In genomic region chr15:34472947-34473346, GRCh38 we compare ENCODE assay signal across 17 cellular contexts. TPM values are rescaled to one million over a fixed set of nuclear protein-coding genes. Genes with fewer than 3 reads are reported as not detected.
DNase-seq lines count a peak whose midpoint lies in the region; FAIRE-seq and TF ChIP-seq lines count a peak whose summit lies in the region.
"Had no signal": no experiment of that assay in that cellular context is flagged by ENCODE, and none has a peak within 500 bp of the region (broad histone marks: within the 10 kb centered on the region; RNA-seq: fewer than 3 reads in every experiment).

No MANE protein-coding gene starts in this region.

- H3K4me3 ChIP-seq in HEK293 (ENCODE audit: low read depth, low read length) (no peak overlapping the region), endodermal cell (ENCODE audit: low read length) (no peak overlapping the region), H7 (ENCODE audit: insufficient read depth, low read depth, low read length) (no peak overlapping the region), small intestine (ENCODE audit: low read depth in 1 of 2, low read length in 2 of 2) (no peak overlapping the region)
- H3K4me3 ChIP-seq: BLaER1, GM23338, HAP-1 had no signal

- TF ChIP-seq POLR2A in GM12891 (IDR thresholded peaks at IDR 0.05; ENCODE audit: low read depth, low read length), result no peak

- CTCF ChIA-PET in HEK293 (lab: Yijun Ruan, JAX), result no interaction called here

- no peak overlapping the region for H3K27ac Mint-ChIP-seq in endodermal cell
- H3K27ac Mint-ChIP-seq: B cell; CD4-positive, CD25-positive, alpha-beta regulatory T cell; CD8-positive, alpha-beta T cell; GM23338 had no signal

- no peak for DNase-seq in GM12891 (ENCODE audit: insufficient read length, low spot score)
- peak; percentile 15 for DNase-seq in OCI-M1 (lab: John Stamatoyannopoulos, UW)
- no peak for DNase-seq in endodermal cell
- DNase-seq in H7, result no peak
- no peak for DNase-seq in small intestine
- DNase-seq: Caco-2; CD4-positive, CD25-positive, alpha-beta regulatory T cell; CD8-positive, alpha-beta T cell; DMS153; DND-41 had no signal

- no peak for FAIRE-seq in GM12891 (lab: Jason Lieb, UNC)
- FAIRE-seq in small intestine (lab: Jason Lieb, UNC), result no peak
- FAIRE-seq: G401.6 had no signal

- H3K36me3 Mint-ChIP-seq in endodermal cell (ENCODE audit: low read depth), result no peaks in the 10 kb centered on the region
- H3K36me3 Mint-ChIP-seq: CD4-positive, CD25-positive, alpha-beta regulatory T cell; CD8-positive, alpha-beta T cell had no signal

- WGBS in endodermal cell (ENCODE audit: insufficient coverage in 1 of 2, insufficient read length in 1 of 2), 2 experiments, result 68% methylated on average over 2 of the region's 2 CpGs; no CpG with 5 or more reads in 1 of the 2 experiments
- WGBS in small intestine, 3 donors, result 49 to 58% (median 56%) methylated on average over 2 of the region's 2 CpGs

- no peak overlapping the region for H3K27ac ChIP-seq in HEK293 (ENCODE audit: extremely low read depth, low read depth, low read length)
- no peak overlapping the region for H3K27ac ChIP-seq in endodermal cell (ENCODE audit: low read depth, low read length)
- no peak overlapping the region for H3K27ac ChIP-seq in small intestine (ENCODE audit: low read depth in 1 of 2, low read length in 1 of 2)
- H3K27ac ChIP-seq: BLaER1, C4-2B had no signal

- no peaks in the 10 kb centered on the region for H3K4me1 ChIP-seq in HEK293 (ENCODE audit: control insufficient read depth, insufficient read depth, low read length)
- no peaks in the 10 kb centered on the region for H3K4me1 ChIP-seq in endodermal cell (ENCODE audit: control insufficient read depth, insufficient read depth, low read length)
- H3K4me1 ChIP-seq in small intestine (ENCODE audit: control insufficient read depth in 2 of 2, insufficient read depth in 1 of 2, low read depth in 1 of 2, low read length in 1 of 2), result no peaks in the 10 kb centered on the region
- H3K4me1 ChIP-seq: BLaER1, Caco-2, HAP-1 had no signal

- TF ChIP-seq CTCF in HEK293 (tag by site-specific recombination; IDR thresholded peaks at IDR 0.05) (no peak), endodermal cell (conservative IDR thresholded peaks at IDR 0.05) (peak; percentile 19)

- H3K27me3 Mint-ChIP-seq in endodermal cell (ENCODE audit: insufficient read depth), result peaks cover 3% of the 10 kb centered on the region

- H3K9me3 Mint-ChIP-seq in endodermal cell, result no peaks in the 10 kb centered on the region
- H3K9me3 Mint-ChIP-seq: CD4-positive, CD25-positive, alpha-beta regulatory T cell; CD8-positive, alpha-beta T cell; GM23338 had no signal

- H3K27me3 ChIP-seq in endodermal cell (ENCODE audit: control insufficient read depth, insufficient read depth, low read length, poor library complexity, severe bottlenecking) (no peaks in the 10 kb centered on the region), H7 (ENCODE audit: control insufficient read depth, insufficient read depth, low read length) (no peaks in the 10 kb centered on the region), small intestine (ENCODE audit: control insufficient read depth in 2 of 2, insufficient read depth in 2 of 2, low read length in 2 of 2) (no peaks in the 10 kb centered on the region)
- H3K27me3 ChIP-seq: BLaER1 had no signal

- no peaks in the 10 kb centered on the region for H3K9me3 ChIP-seq in HEK293 (ENCODE audit: control insufficient read depth, insufficient read depth, low read depth, low read length)
- H3K9me3 ChIP-seq in endodermal cell (ENCODE audit: control insufficient read depth, low read length), result no peaks in the 10 kb centered on the region
- no peaks in the 10 kb centered on the region for H3K9me3 ChIP-seq in small intestine (ENCODE audit: control insufficient read depth, low read depth)
- H3K9me3 ChIP-seq: BLaER1, Caco-2, HAP-1 had no signal

- no peak overlapping the region for H3K4me3 Mint-ChIP-seq in endodermal cell
- H3K4me3 Mint-ChIP-seq: B cell; CD4-positive, CD25-positive, alpha-beta regulatory T cell; CD8-positive, alpha-beta T cell; GM23338 had no signal

- H3K36me3 ChIP-seq in HEK293 (ENCODE audit: control insufficient read depth in 2 of 2, insufficient read depth in 1 of 2, low read length in 2 of 2) (no peaks in the 10 kb centered on the region), endodermal cell (ENCODE audit: control insufficient read depth, insufficient read depth, low read length) (no peaks in the 10 kb centered on the region), H7 (replicated peaks; ENCODE audit: control insufficient read depth, insufficient read depth, low read length) (no peaks in the 10 kb centered on the region), small intestine (ENCODE audit: control insufficient read depth in 2 of 2, insufficient read depth in 2 of 2, low read length in 2 of 2) (no peaks in the 10 kb centered on the region)
- H3K36me3 ChIP-seq: BLaER1, HAP-1 had no signal

- no peaks in the 10 kb centered on the region for H3K4me1 Mint-ChIP-seq in endodermal cell
- H3K4me1 Mint-ChIP-seq: B cell; CD4-positive, CD25-positive, alpha-beta regulatory T cell had no signal

- POLR2A ChIA-PET in HEK293 (lab: Yijun Ruan, JAX), result no interaction called here

- H3K9ac ChIP-seq in endodermal cell (ENCODE audit: extremely low read depth, low read length, poor library complexity, severe bottlenecking), result no peak overlapping the region
- H3K9ac ChIP-seq: BLaER1 had no signal

TF ChIP-seq in GM12891, 5 proteins besides CTCF, POLR2A, EP300 and RAD21:
- TF ChIP-seq POU2F2 (IDR thresholded peaks at IDR 0.05; ENCODE audit: low read depth, low read length) (no peak), SPI1 (IDR thresholded peaks at IDR 0.05; ENCODE audit: low read depth, low read length) (peak; percentile 59)

TF ChIP-seq in HEK293, 187 proteins besides CTCF, POLR2A, EP300 and RAD21:
- TF ChIP-seq ZNF426 (tag by site-specific recombination; IDR thresholded peaks at IDR 0.05) (no peak), ZIC2 (tag by site-specific recombination; IDR thresholded peaks at IDR 0.05) (no peak), PRDM1 (tag by site-specific recombination; IDR thresholded peaks at IDR 0.05) (peak; percentile 73)

RNA-seq across cellular contexts. Expression of gene GOLGA8A, which starts 35.3 kb away (rescaled TPM):
- polyA plus RNA-seq in GM12891 (2012; ENCODE audit: low read depth, missing spikeins), result 183 TPM
- 10 to 100 TPM; 60.8 to 95.8 TPM for total RNA-seq in endodermal cell
- 47.4 TPM for polyA plus RNA-seq in endodermal cell (2013, experiment 1 of 2)
- polyA plus RNA-seq in endodermal cell (2013, experiment 2 of 2), result 41.2 TPM
- 9.7 and 16.7 TPM in 2 replicates for total RNA-seq in H7 (2014; rRNA removed; shearing (Covaris generic))
- polyA plus RNA-seq in small intestine, result 10 to 100 TPM in 2 of 3 donors, 1 to 10 TPM in 1; 6.5 to 33.3 (median 13.6) TPM
